Comparison of ENCODE assay signal across 1 cellular context in genomic region chr11:36453678-36454077, GRCh38.
TF ChIP-seq lines count a peak whose summit lies in the region.

No MANE protein-coding gene starts in this region.

TF ChIP-seq in GM23338, 12 proteins besides CTCF, POLR2A, EP300 and RAD21 (continued from another document):
- TF ChIP-seq ZNF462 (CRISPR knock-in tag; IDR thresholded peaks at IDR 0.05) (no peak), ZNF114 (CRISPR knock-in tag; IDR thresholded peaks at IDR 0.05) (no peak), CREB1 (CRISPR knock-in tag; IDR thresholded peaks at IDR 0.05; ENCODE audit: low read depth) (no peak), EZH2 (IDR thresholded peaks at IDR 0.05; ENCODE audit: low read depth, unreplicated experiment) (no peak), NANOG (IDR thresholded peaks at IDR 0.05; ENCODE audit: borderline replicate concordance) (no peak), STAT1 (IDR thresholded peaks at IDR 0.05; ENCODE audit: unreplicated experiment) (no peak)
